In the genomic region with DNA sequence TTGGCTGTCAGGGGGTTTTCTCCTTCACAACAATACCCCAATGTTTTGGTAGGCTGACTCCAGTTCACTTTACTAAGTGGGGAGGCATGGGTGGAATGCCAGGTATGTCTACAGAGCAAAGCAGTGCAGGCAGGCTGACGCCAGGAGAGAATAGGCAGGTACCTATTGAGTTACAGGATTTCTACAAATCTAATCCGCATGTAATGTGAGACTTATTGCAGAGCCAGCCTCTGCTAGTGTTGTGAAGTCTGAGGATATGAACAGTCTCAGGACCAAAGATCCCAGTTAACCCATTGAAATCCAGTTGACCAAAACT, we compare ENCODE assay signal across 12 cellular contexts.
DNase-seq lines count a peak whose midpoint lies in the region; ATAC-seq, FAIRE-seq and TF ChIP-seq lines count a peak whose summit lies in the region.
"Had no signal": no experiment of that assay in that cellular context is flagged by ENCODE, and none has a peak within 500 bp of the region (broad histone marks: within the 10 kb centered on the region; RNA-seq: fewer than 3 reads in every experiment).

No MANE protein-coding gene starts in this region.

- H3K9me3 ChIP-seq in RWPE2 (ENCODE audit: severe bottlenecking) (no peaks in the 10 kb centered on the region), small intestine (ENCODE audit: control insufficient read depth, low read depth) (no peaks in the 10 kb centered on the region), tibial artery (no peaks in the 10 kb centered on the region)

- DNase-seq in Caki2 (ENCODE audit: low read depth): peak; percentile 53
- peak; percentile 70 for DNase-seq in NCI-H1105 treated with DMSO at 0.1 percent for 48 hours (lab: John Stamatoyannopoulos, UW)
- peak; percentile 69 for DNase-seq in RWPE2 (ENCODE audit: low spot score)
- peak; percentile 83 for DNase-seq in left kidney (ENCODE audit: low read depth, low spot score)
- no peak for DNase-seq in small intestine
- no peak for DNase-seq in tibial artery
- DNase-seq: activated naive CD4-positive, alpha-beta T cell treated with Interleukin-2 at 50 U/mL for 16 hours; retina; Right ventricle myocardium superior had no signal

- H3K4me3 ChIP-seq in RWPE2 (ENCODE audit: severe bottlenecking): no peak overlapping the region
- H3K4me3 ChIP-seq in small intestine (ENCODE audit: low read depth in 1 of 2, low read length in 2 of 2): no peak overlapping the region
- H3K4me3 ChIP-seq in tibial artery: no peak overlapping the region

- ATAC-seq in RWPE2 (ENCODE audit: low read depth) (peak; percentile 99), HG02678 (IDR thresholded peaks at IDR 0.05; ENCODE audit: unreplicated experiment) (no peak), HG03196 (IDR thresholded peaks at IDR 0.05; ENCODE audit: unreplicated experiment) (no peak)

- H3K27ac ChIP-seq in RWPE2 (ENCODE audit: poor library complexity, severe bottlenecking) (peak overlapping the region; percentile 55), small intestine (ENCODE audit: low read depth in 1 of 2, low read length in 1 of 2) (peak overlapping the region in 1 of 2 donors; percentile 16), tibial artery (no peak overlapping the region)

- in situ Hi-C loops in Caki2 (cut with HindIII; ENCODE audit: low pct_unique_long_range_greater_than_20kb, low sequenced_read_pairs): no loop called here

- TF ChIP-seq CTCF in RWPE2 (IDR thresholded peaks at IDR 0.05; ENCODE audit: poor library complexity, severe bottlenecking) (no peak), tibial artery (IDR thresholded peaks at IDR 0.05) (no peak)

- peaks cover 8% of the 10 kb centered on the region for H3K4me1 ChIP-seq in RWPE2 (ENCODE audit: insufficient read depth, poor library complexity, severe bottlenecking)
- peaks cover 0 to 2% of the 10 kb centered on the region in 2 donors for H3K4me1 ChIP-seq in small intestine (ENCODE audit: control insufficient read depth in 2 of 2, insufficient read depth in 1 of 2, low read depth in 1 of 2, low read length in 1 of 2)
- H3K4me1 ChIP-seq in tibial artery: no peaks in the 10 kb centered on the region

- intact Hi-C loops in tibial artery (cut with DNase I; ENCODE audit: low total_unique reads): no loop called here

- H3K27me3 ChIP-seq in RWPE2 (ENCODE audit: insufficient read depth, poor library complexity, severe bottlenecking) (no peaks in the 10 kb centered on the region), small intestine (ENCODE audit: control insufficient read depth in 2 of 2, insufficient read depth in 2 of 2, low read length in 2 of 2) (no peaks in the 10 kb centered on the region), tibial artery (no peaks in the 10 kb centered on the region)

- 4 to 37% (median 27%) methylated on average over 2 of the region's 2 CpGs for WGBS in small intestine, 3 donors

- H3K36me3 ChIP-seq in RWPE2 (ENCODE audit: low read depth) (no peaks in the 10 kb centered on the region), small intestine (ENCODE audit: control insufficient read depth in 2 of 2, insufficient read depth in 2 of 2, low read length in 2 of 2) (no peaks in the 10 kb centered on the region), tibial artery (no peaks in the 10 kb centered on the region)

- FAIRE-seq in small intestine (lab: Jason Lieb, UNC): no peak
- FAIRE-seq: G401.6 had no signal

Comparison
In these comparisons a context has a peak if more than half of its experiments do, and no peak if none do; other contexts are left out.
1. DNase-seq: peak in Caki2 (single experiment), NCI-H1105 treated with DMSO at 0.1 percent for 48 hours (single experiment), RWPE2 (single experiment) and left kidney (single experiment); none in small intestine (single experiment) and tibial artery (0 of 2).